ENCODE assay signal across 1 cellular context in genomic region chr17:79741401-79741750, GRCh38.
TF ChIP-seq lines count a peak whose summit lies in the region.

No MANE protein-coding gene starts in this region.

TF ChIP-seq in GM12878, 131 proteins besides CTCF, POLR2A, EP300 and RAD21:
- TF ChIP-seq NR2C1 (IDR thresholded peaks at IDR 0.05) (no peak), MYB (IDR thresholded peaks at IDR 0.05; ENCODE audit: borderline replicate concordance, low read depth, low read length) (no peak), PML (IDR thresholded peaks at IDR 0.05; ENCODE audit: low read length) (no peak), CHD2 (IDR thresholded peaks at IDR 0.05; ENCODE audit: borderline replicate concordance, low read depth, low read length) (no peak), SMC3 (IDR thresholded peaks at IDR 0.05; ENCODE audit: borderline replicate concordance, low read length) (no peak), NR2F1 (conservative IDR thresholded peaks at IDR 0.05) (no peak), POLR2AphosphoS5 (IDR thresholded peaks at IDR 0.05; ENCODE audit: low read length) (no peak), BACH1 (IDR thresholded peaks at IDR 0.05; ENCODE audit: borderline replicate concordance) (no peak), RB1 (IDR thresholded peaks at IDR 0.05; ENCODE audit: borderline replicate concordance) (no peak), TAF1 (IDR thresholded peaks at IDR 0.05; ENCODE audit: borderline replicate concordance, low read depth, low read length) (no peak), SREBF1 (IDR thresholded peaks at IDR 0.05; ENCODE audit: low read length) (no peak), ZNF274 (IDR thresholded peaks at IDR 0.05; ENCODE audit: insufficient read depth, insufficient read length) (no peak), RELB (IDR thresholded peaks at IDR 0.05; ENCODE audit: low read depth) (no peak), SP1 (IDR thresholded peaks at IDR 0.05; ENCODE audit: low read depth, low read length) (no peak), CHD1 (IDR thresholded peaks at IDR 0.05; ENCODE audit: low read depth, low read length) (no peak), SUZ12 (IDR thresholded peaks at IDR 0.05; ENCODE audit: unreplicated experiment) (no peak), DPF2 (IDR thresholded peaks at IDR 0.05) (no peak), NFIC (IDR thresholded peaks at IDR 0.05; ENCODE audit: low read depth, low read length) (no peak), HCFC1 (IDR thresholded peaks at IDR 0.05; ENCODE audit: low read length) (no peak), CREB1 (IDR thresholded peaks at IDR 0.05; ENCODE audit: low read depth) (no peak)
